ENCODE assay signal across 12 cellular contexts in the genomic region with DNA sequence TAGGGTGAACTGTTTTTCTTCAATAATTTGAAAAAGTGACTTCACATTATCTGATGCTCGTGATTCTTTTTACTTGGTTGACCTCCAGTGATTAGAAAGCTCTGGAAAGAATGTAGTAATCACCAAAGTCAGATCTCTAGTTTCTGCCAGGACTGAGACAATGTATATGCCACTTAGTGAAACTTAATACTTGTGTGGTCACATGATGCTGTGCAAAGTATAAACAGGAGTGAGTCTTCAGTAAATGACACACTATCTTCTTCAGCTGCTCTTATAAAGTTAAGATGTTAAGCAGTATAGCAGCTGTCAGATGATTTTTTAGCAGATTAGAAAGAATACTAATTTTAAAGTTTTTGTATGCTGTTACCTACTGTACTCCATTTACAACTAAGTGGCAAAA. TPM values are rescaled to one million over a fixed set of nuclear protein-coding genes. Genes with fewer than 3 reads are reported as not detected.
DNase-seq lines count a peak whose midpoint lies in the region; ATAC-seq, FAIRE-seq and TF ChIP-seq lines count a peak whose summit lies in the region.
"Had no signal": no experiment of that assay in that cellular context is flagged by ENCODE, and none has a peak within 500 bp of the region (broad histone marks: within the 10 kb centered on the region; RNA-seq: fewer than 3 reads in every experiment).

No MANE protein-coding gene starts in this region.

- peaks cover 0 to 7% of the 10 kb centered on the region in 2 experiments; a peak in 2 of 4 replicates for H3K4me1 Mint-ChIP-seq in H9
- no peaks in the 10 kb centered on the region for H3K4me1 Mint-ChIP-seq in activated T-helper 1 cell treated with anti-CD3 and anti-CD28 coated beads, Interleukin-12 subunit alpha, Interleukin-12 subunit beta, Interleukin-2, Interleukin-4 antibody, amounts not matched to agents 30 ng/mL and 10 ng/mL and 1 ng/mL, durations not matched to agents 14 hours and 24 hours and 36 hours (ENCODE audit: low read depth)

- no peak overlapping the region for H2BK15ac ChIP-seq in H9 (ENCODE audit: low read depth, low read length)

- H3K9me3 ChIP-seq in right lobe of liver: no peaks in the 10 kb centered on the region
- H3K9me3 ChIP-seq in H9 (ENCODE audit: control insufficient read depth, low read depth, low read length): no peaks in the 10 kb centered on the region
- H3K9me3 ChIP-seq: psoas muscle had no signal

- no peak overlapping the region for H3K18ac ChIP-seq in H9 (ENCODE audit: insufficient read length, low read depth, low read length)

- H3K4me3 ChIP-seq in skeletal muscle cell (ENCODE audit: low read depth, low read length) (no peak overlapping the region), right lobe of liver (no peak overlapping the region)
- H3K4me3 ChIP-seq: psoas muscle had no signal

- no peak overlapping the region for H4K91ac ChIP-seq in H9 (ENCODE audit: insufficient read length, low read depth, low read length)

- no peaks in the 10 kb centered on the region for H3K36me3 Mint-ChIP-seq in H9 (ENCODE audit: insufficient read depth in 1 of 3, low read depth in 3 of 3)
- no peaks in the 10 kb centered on the region for H3K36me3 Mint-ChIP-seq in activated T-helper 1 cell treated with anti-CD3 and anti-CD28 coated beads, Interleukin-12 subunit alpha, Interleukin-12 subunit beta, Interleukin-2, Interleukin-4 antibody, amounts not matched to agents 30 ng/mL and 10 ng/mL and 1 ng/mL, durations not matched to agents 14 hours and 24 hours and 36 hours (ENCODE audit: low read depth)

- no peak overlapping the region for H2BK120ac ChIP-seq in H9 (ENCODE audit: low read depth, low read length, poor library complexity, severe bottlenecking)

- H2AK5ac ChIP-seq in H9 (ENCODE audit: insufficient read length, low read length): no peak overlapping the region

- H2AFZ ChIP-seq in H9 (ENCODE audit: low read length): no peak overlapping the region

- H3K56ac ChIP-seq in H9 (ENCODE audit: insufficient read length, low read depth, low read length): no peak overlapping the region

- DNase-seq in H54 (ENCODE audit: insufficient read length, low spot score) (no peak), NCI-H69 (lab: John Stamatoyannopoulos, UW) (peak; percentile 15), dedifferentiated amniotic fluid mesenchymal stem cell (ENCODE audit: extremely low spot score) (peak; percentile 66), skeletal muscle cell (ENCODE audit: low read depth) (peak; percentile 53), right lobe of liver (no peak), H9 (no peak)
- DNase-seq in activated T-helper 1 cell treated with anti-CD3 and anti-CD28 coated beads, Interleukin-12 subunit alpha, Interleukin-12 subunit beta, Interleukin-2, Interleukin-4 antibody, amounts not matched to agents 30 ng/mL and 10 ng/mL and 1 ng/mL, durations not matched to agents 14 hours and 24 hours and 36 hours (ENCODE audit: low spot score): no peak
- DNase-seq: activated CD8-positive, alpha-beta memory T cell treated with anti-CD3 and anti-CD28 coated beads, Interleukin-2, amount 50 U/mL, for 48 hours; KG1; mesendoderm; psoas muscle had no signal

- no peak overlapping the region for H2BK12ac ChIP-seq in H9 (ENCODE audit: insufficient read length, low read depth, low read length)

- H3K27ac ChIP-seq in right lobe of liver (no peak overlapping the region), H9 (ENCODE audit: insufficient read length, low read depth, low read length) (no peak overlapping the region)
- H3K27ac ChIP-seq: psoas muscle had no signal

- TF ChIP-seq POLR2A in H54 (IDR thresholded peaks at IDR 0.05; ENCODE audit: low read depth, low read length): no peak
- TF ChIP-seq POLR2A in right lobe of liver (IDR thresholded peaks at IDR 0.05): no peak

- no peaks in the 10 kb centered on the region for H3K9me3 Mint-ChIP-seq in H9
- no peaks in the 10 kb centered on the region for H3K9me3 Mint-ChIP-seq in activated T-helper 1 cell treated with anti-CD3 and anti-CD28 coated beads, Interleukin-12 subunit alpha, Interleukin-12 subunit beta, Interleukin-2, Interleukin-4 antibody, amounts not matched to agents 30 ng/mL and 10 ng/mL and 1 ng/mL, durations not matched to agents 14 hours and 24 hours and 36 hours

- H4K20me1 ChIP-seq in H9 (ENCODE audit: control insufficient read depth, insufficient read depth, insufficient read length): no peaks in the 10 kb centered on the region

- no peak overlapping the region for H3K14ac ChIP-seq in H9 (ENCODE audit: insufficient read depth, low read length)

- no peak overlapping the region for H2BK20ac ChIP-seq in H9 (ENCODE audit: low read depth, low read length, poor library complexity, severe bottlenecking)

- ATAC-seq in right lobe of liver: no peak
- ATAC-seq: HCT116, psoas muscle had no signal

- H3K4me1 ChIP-seq in right lobe of liver: no peaks in the 10 kb centered on the region
- H3K4me1 ChIP-seq in H9 (ENCODE audit: insufficient read depth, low read length): no peaks in the 10 kb centered on the region
- H3K4me1 ChIP-seq: psoas muscle had no signal

- TF ChIP-seq CTCF in right lobe of liver (IDR thresholded peaks at IDR 0.05) (no peak), H9 (conservative IDR thresholded peaks at IDR 0.05) (no peak)

- no peak overlapping the region for H3K9ac ChIP-seq in H9 (ENCODE audit: extremely low read depth, insufficient read length, low read length)

- H3K27me3 ChIP-seq in right lobe of liver (no peaks in the 10 kb centered on the region), H9 (ENCODE audit: insufficient read depth, low read length) (no peaks in the 10 kb centered on the region)

- H3K4ac ChIP-seq in H9 (ENCODE audit: low read depth, low read length): no peak overlapping the region

- H4K5ac ChIP-seq in H9 (ENCODE audit: insufficient read length, low read depth, low read length): no peak overlapping the region

- no peak overlapping the region for H3K4me2 ChIP-seq in H9 (ENCODE audit: insufficient read depth, insufficient read length, low read length)

- no peaks in the 10 kb centered on the region for H3K79me2 ChIP-seq in H9 (ENCODE audit: insufficient read depth, low read length)

- no peaks in the 10 kb centered on the region for H3K79me1 ChIP-seq in H9 (ENCODE audit: insufficient read depth, low read depth, low read length, poor library complexity, severe bottlenecking)

- no peak overlapping the region for H2BK5ac ChIP-seq in H9 (ENCODE audit: insufficient read length, low read length)

- H4K8ac ChIP-seq in H9 (replicated peaks; ENCODE audit: insufficient read length, low read depth, low read length): no peak overlapping the region

- H3K23me2 ChIP-seq in H9 (ENCODE audit: insufficient read length, low read depth, low read length, poor library complexity, severe bottlenecking): no peaks in the 10 kb centered on the region

- H3K4me3 Mint-ChIP-seq in H9: no peak overlapping the region
- no peak overlapping the region for H3K4me3 Mint-ChIP-seq in activated T-helper 1 cell treated with anti-CD3 and anti-CD28 coated beads, Interleukin-12 subunit alpha, Interleukin-12 subunit beta, Interleukin-2, Interleukin-4 antibody, amounts not matched to agents 30 ng/mL and 10 ng/mL and 1 ng/mL, durations not matched to agents 14 hours and 24 hours and 36 hours

- H3K27ac Mint-ChIP-seq in H9: no peak overlapping the region
- no peak overlapping the region for H3K27ac Mint-ChIP-seq in activated T-helper 1 cell treated with anti-CD3 and anti-CD28 coated beads, Interleukin-12 subunit alpha, Interleukin-12 subunit beta, Interleukin-2, Interleukin-4 antibody, amounts not matched to agents 30 ng/mL and 10 ng/mL and 1 ng/mL, durations not matched to agents 14 hours and 24 hours and 36 hours

- no peak overlapping the region for H3K23ac ChIP-seq in H9 (ENCODE audit: insufficient read length, low read depth, low read length)

- H3K27me3 Mint-ChIP-seq in H9 (ENCODE audit: low read depth): no peaks in the 10 kb centered on the region
- peaks cover 3% of the 10 kb centered on the region for H3K27me3 Mint-ChIP-seq in activated T-helper 1 cell treated with anti-CD3 and anti-CD28 coated beads, Interleukin-12 subunit alpha, Interleukin-12 subunit beta, Interleukin-2, Interleukin-4 antibody, amounts not matched to agents 30 ng/mL and 10 ng/mL and 1 ng/mL, durations not matched to agents 14 hours and 24 hours and 36 hours (ENCODE audit: insufficient read depth)

- WGBS in right lobe of liver (ENCODE audit: insufficient coverage, low coverage, low lambda C conversion rate, missing lambda C conversion rate): 53% methylated on average over 1 of the region's 1 CpG
- no CpG with 5 or more reads among the region's 1 CpG for WGBS in H9 (ENCODE audit: extremely low coverage, insufficient read length, low lambda C conversion rate)

- intact Hi-C loops in right lobe of liver (cut with DNase I): no loop called here
- intact Hi-C loops in activated T-helper 1 cell treated with anti-CD3 and anti-CD28 coated beads, Interleukin-12 subunit alpha, Interleukin-12 subunit beta, Interleukin-2, Interleukin-4 antibody, amounts not matched to agents 30 ng/mL and 10 ng/mL and 1 ng/mL, durations not matched to agents 14 hours and 24 hours and 36 hours (cut with micrococcal nuclease): no loop called here

- no peak overlapping the region for H3T11ph ChIP-seq in H9 (ENCODE audit: low read length)

- FAIRE-seq in H54 (lab: Jason Lieb, UNC): peak; percentile 86

- no peaks in the 10 kb centered on the region for H3K36me3 ChIP-seq in right lobe of liver

RNA-seq across cellular contexts. Expression of a gene that starts 17.2 kb away (rescaled TPM):
- 10 to 100 TPM in 4 of 6 experiments, 1 to 10 TPM in 2; 2.5 to 17.4 (median 11.2) TPM for total RNA-seq in right lobe of liver
- total RNA-seq in H9 (2021): 0.07 TPM in 1 of 2 replicates, not detected in the other
- total RNA-seq in activated T-helper 1 cell treated with anti-CD3 and anti-CD28 coated beads, Interleukin-12 subunit alpha, Interleukin-12 subunit beta, Interleukin-2, Interleukin-4 antibody, amounts not matched to agents 30 ng/mL and 10 ng/mL and 1 ng/mL, durations not matched to agents 14 hours and 24 hours and 36 hours: 0.10 TPM in 1 of 2 replicates, not detected in the other

Comparison
In these comparisons a context has a peak if more than half of its experiments do, and no peak if none do; other contexts are left out.
1. DNase-seq: peak in NCI-H69 (single experiment), dedifferentiated amniotic fluid mesenchymal stem cell (single experiment) and skeletal muscle cell (single experiment); none in H54 (single experiment), right lobe of liver (0 of 3), H9 (single experiment) and activated T-helper 1 cell treated with anti-CD3 and anti-CD28 coated beads, Interleukin-12 subunit alpha, Interleukin-12 subunit beta, Interleukin-2, Interleukin-4 antibody, amounts not matched to agents 30 ng/mL and 10 ng/mL and 1 ng/mL, durations not matched to agents 14 hours and 24 hours and 36 hours (single experiment).